ENCODE assay signal across 9 cellular contexts in the genomic region with DNA sequence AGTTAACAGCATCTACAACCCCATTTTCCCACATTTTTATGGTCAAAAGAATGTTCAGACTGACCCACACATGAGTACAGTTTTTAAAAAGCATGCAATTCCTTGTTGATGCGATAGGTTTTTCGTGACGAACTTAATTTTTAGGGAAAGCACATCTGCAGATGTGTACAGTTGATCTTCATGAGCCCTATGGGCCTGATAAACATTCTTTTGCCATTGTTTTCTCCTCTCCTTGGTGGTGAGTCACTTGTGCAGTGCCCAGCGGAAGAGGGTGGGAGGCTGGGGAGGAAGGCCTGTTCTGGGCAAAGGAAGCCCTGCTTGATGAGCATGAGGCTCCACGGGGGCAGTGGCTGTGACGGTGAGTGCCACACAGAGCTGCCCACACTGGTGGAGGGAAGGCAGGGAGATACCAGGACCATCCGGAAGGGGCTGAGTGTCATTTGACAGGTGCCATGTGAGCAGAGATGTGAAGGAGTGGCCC. TPM values are rescaled to one million over a fixed set of nuclear protein-coding genes. Genes with fewer than 3 reads are reported as not detected.
A peak's percentile ranks its signal among the peaks of the same experiment; 100 is the strongest.
DNase-seq lines count a peak whose midpoint lies in the region; ATAC-seq and TF ChIP-seq lines count a peak whose summit lies in the region.
"Had no signal": no experiment of that assay in that cellular context is flagged by ENCODE, and none has a peak within 500 bp of the region (broad histone marks: within the 10 kb centered on the region; RNA-seq: fewer than 3 reads in every experiment).

No MANE protein-coding gene starts in this region.

- DNase-seq in HS-5 (ENCODE audit: low read depth) (peak; percentile 88), activated B cell treated with CpG ODN at 0.5 μM for 24 hours (no peak), fibroblast of pulmonary artery (ENCODE audit: low read depth) (peak; percentile 93), GM19240 (ENCODE audit: insufficient read length, low spot score) (no peak), medulla oblongata (ENCODE audit: extremely low spot score) (no peak)

- no peak for TF ChIP-seq CTCF in activated B cell treated with CpG ODN at 0.5 μM for 24 hours (IDR thresholded peaks at IDR 0.05)
- peak; percentile 23 for TF ChIP-seq CTCF in fibroblast of pulmonary artery (IDR thresholded peaks at IDR 0.05; ENCODE audit: low read length, missing control alignments)

- intact Hi-C loops in activated B cell treated with CpG ODN at 0.5 μM for 24 hours (cut with micrococcal nuclease): loop anchor here (10.0 kb wide), 1 partner anchor 1417 kb away; a partner anchor contains a TSS

- peaks cover 4 to 13% (median 10%) of the 10 kb centered on the region in 3 donors for H3K36me3 ChIP-seq in skeletal muscle tissue (ENCODE audit: control insufficient read depth in 3 of 3, insufficient read depth in 3 of 3, low read length in 3 of 3)

- peaks cover 84 to 94% (median 94%) of the 10 kb centered on the region in 3 donors for H3K4me1 ChIP-seq in skeletal muscle tissue (ENCODE audit: control insufficient read depth in 3 of 3, insufficient read depth in 3 of 3, low read length in 3 of 3)

- H3K9me3 ChIP-seq in skeletal muscle tissue (ENCODE audit: control insufficient read depth in 3 of 3, low read length in 3 of 3): no peaks in the 10 kb centered on the region

- H3K4me3 ChIP-seq in fibroblast of pulmonary artery (replicated peaks; ENCODE audit: low read depth, low read length) (peak overlapping the region; percentile 39), skeletal muscle tissue (ENCODE audit: low read length in 3 of 3) (peak overlapping the region; percentile 21 to 61 (median 38))

- ATAC-seq in activated B cell treated with CpG ODN at 0.5 μM for 24 hours (ENCODE audit: low read depth) (no peak), GM18873 (IDR thresholded peaks at IDR 0.05; ENCODE audit: low FRiP score, unreplicated experiment) (no peak), GM18502 (IDR thresholded peaks at IDR 0.05; ENCODE audit: poor library complexity, unreplicated experiment) (no peak)

- no peaks in the 10 kb centered on the region for H3K9me3 Mint-ChIP-seq in activated B cell treated with CpG ODN at 0.5 μM for 24 hours

- POLR2A ChIA-PET in activated B cell treated with CpG ODN at 0.5 μM for 24 hours (lab: Charles Lee): interaction anchor here (0.6 kb wide), 1 partner anchor 319 kb away, joined by 4 read pairs; a partner anchor contains a TSS

- H3K4me3 Mint-ChIP-seq in activated B cell treated with CpG ODN at 0.5 μM for 24 hours: peak overlapping the region; percentile 44

- H3K27ac Mint-ChIP-seq in activated B cell treated with CpG ODN at 0.5 μM for 24 hours: no peak overlapping the region

- CTCF ChIA-PET in activated B cell treated with CpG ODN at 0.5 μM for 24 hours (lab: Charles Lee): no interaction called here

- H3K9ac ChIP-seq in skeletal muscle tissue (ENCODE audit: low read depth in 1 of 3, low read length in 3 of 3): peak overlapping the region in 2 of 3 donors; percentile 25 to 64
- H3K9ac ChIP-seq: parathyroid adenoma had no signal

- peaks cover 54% of the 10 kb centered on the region for H3K36me3 Mint-ChIP-seq in activated B cell treated with CpG ODN at 0.5 μM for 24 hours (ENCODE audit: low read depth)

- H3K27ac ChIP-seq in skeletal muscle tissue (ENCODE audit: low read depth, low read length): peak overlapping the region; percentile 54
- H3K27ac ChIP-seq: parathyroid adenoma had no signal

- H3K4me1 Mint-ChIP-seq in activated B cell treated with CpG ODN at 0.5 μM for 24 hours: peaks cover 92% of the 10 kb centered on the region

- no peaks in the 10 kb centered on the region for H3K27me3 Mint-ChIP-seq in activated B cell treated with CpG ODN at 0.5 μM for 24 hours

- H3K27me3 ChIP-seq in skeletal muscle tissue (ENCODE audit: control insufficient read depth in 3 of 3, insufficient read depth in 3 of 3, low read length in 3 of 3): no peaks in the 10 kb centered on the region

RNA-seq across cellular contexts. Expression of a gene that starts 5.3 kb away (rescaled TPM):
- 209 and 213 TPM in 2 replicates for total RNA-seq in activated B cell treated with CpG ODN at 0.5 μM for 24 hours
- total RNA-seq in skeletal muscle tissue: 101 TPM

RNA-seq across cellular contexts. Expression of a gene that starts 15.3 kb away (rescaled TPM):
- 11.9 and 13.3 TPM in 2 replicates for total RNA-seq in activated B cell treated with CpG ODN at 0.5 μM for 24 hours
- total RNA-seq in skeletal muscle tissue: 4.7 TPM

RNA-seq across cellular contexts. Expression of a gene that starts 21.3 kb away (rescaled TPM):
- 34.0 and 34.3 TPM in 2 replicates for total RNA-seq in activated B cell treated with CpG ODN at 0.5 μM for 24 hours
- total RNA-seq in skeletal muscle tissue: 38.1 TPM

RNA-seq across cellular contexts. Expression of a gene that starts 52.3 kb away (rescaled TPM):
- total RNA-seq in activated B cell treated with CpG ODN at 0.5 μM for 24 hours (104 and 119 TPM in 2 replicates), skeletal muscle tissue (165 TPM)

Comparison
In these comparisons a context has a peak if more than half of its experiments do, and no peak if none do; other contexts are left out.
1. DNase-seq: peak in HS-5 (single experiment) and fibroblast of pulmonary artery (single experiment); none in activated B cell treated with CpG ODN at 0.5 μM for 24 hours (single experiment), GM19240 (single experiment) and medulla oblongata (single experiment).